Comparison of ENCODE assay signal across 16 cellular contexts in genomic region chr14:55832974-55833373, GRCh38.
"Had no signal": no experiment of that assay in that cellular context is flagged by ENCODE, and none has a peak within 500 bp of the region (broad histone marks: within the 10 kb centered on the region; RNA-seq: fewer than 3 reads in every experiment).

No MANE protein-coding gene starts in this region.

- ATAC-seq: gastrocnemius medialis, upper lobe of right lung had no signal

- H3K27ac Mint-ChIP-seq: activated B cell treated with CpG ODN at 0.5 μM for 24 hours; activated T-helper 2 cell treated with anti-CD3 and anti-CD28 coated beads, Interferon-gamma antibody, Interleukin-2, Interleukin-4, amounts not matched to agents 10 μg/mL and 5 μg/mL and 100 μg/mL, durations not matched to agents 14 hours and 24 hours and 36 hours; neural progenitor cell; stimulated activated naive CD8-positive, alpha-beta T cell treated with anti-CD3 and anti-CD28 coated beads, Interleukin-15, Interleukin-2, amounts not matched to agents 100 ng/mL and 50 ng/mL, for 24 hours had no signal

- H3K36me3 Mint-ChIP-seq: neural progenitor cell had no signal

- H3K27me3 ChIP-seq: adrenal gland, gastrocnemius medialis, neural progenitor cell, pancreas, testis, upper lobe of right lung had no signal

- H3K9me3 ChIP-seq: adrenal gland, gastrocnemius medialis, pancreas, testis, upper lobe of right lung had no signal

- H3K4me1 Mint-ChIP-seq: activated B cell treated with CpG ODN at 0.5 μM for 24 hours, neural progenitor cell had no signal

- H3K9me3 Mint-ChIP-seq: activated B cell treated with CpG ODN at 0.5 μM for 24 hours; activated T-helper 2 cell treated with anti-CD3 and anti-CD28 coated beads, Interferon-gamma antibody, Interleukin-2, Interleukin-4, amounts not matched to agents 10 μg/mL and 5 μg/mL and 100 μg/mL, durations not matched to agents 14 hours and 24 hours and 36 hours; neural progenitor cell; stimulated activated naive CD8-positive, alpha-beta T cell treated with anti-CD3 and anti-CD28 coated beads, Interleukin-15, Interleukin-2, amounts not matched to agents 100 ng/mL and 50 ng/mL, for 24 hours had no signal

- H3K27ac ChIP-seq: adrenal gland, coronary artery, gastrocnemius medialis, neural progenitor cell, testis, upper lobe of right lung had no signal

- H3K4me3 Mint-ChIP-seq: activated B cell treated with CpG ODN at 0.5 μM for 24 hours; neural progenitor cell; stimulated activated naive CD8-positive, alpha-beta T cell treated with anti-CD3 and anti-CD28 coated beads, Interleukin-15, Interleukin-2, amounts not matched to agents 100 ng/mL and 50 ng/mL, for 24 hours had no signal

- DNase-seq: activated B cell treated with CpG ODN at 0.5 μM for 24 hours; activated CD4-positive, alpha-beta T cell treated with anti-CD3 and anti-CD28 coated beads, Interleukin-2, amount 50 U/mL, for 1 hour; activated naive CD4-positive, alpha-beta T cell treated with anti-CD3 and anti-CD28 coated beads, Interleukin-2, amount 50 U/mL, for 16 hours; activated T-cell treated with anti-CD3 and anti-CD28 coated beads for 4 hours; adrenal gland; effector CD8-positive, alpha-beta T cell; gastrocnemius medialis; pancreas; stimulated activated CD4-positive, alpha-beta T cell treated with anti-CD3 and anti-CD28 coated beads, Interleukin-4, amount 100 ng/mL, for 1 hour; stimulated activated CD8-positive, alpha-beta memory T cell treated with anti-CD3 and anti-CD28 coated beads, Interleukin-4, amount 100 ng/mL, for 48 hours; testis; upper lobe of right lung had no signal
